21 cellular contexts compared by ENCODE assay signal in the genomic region with DNA sequence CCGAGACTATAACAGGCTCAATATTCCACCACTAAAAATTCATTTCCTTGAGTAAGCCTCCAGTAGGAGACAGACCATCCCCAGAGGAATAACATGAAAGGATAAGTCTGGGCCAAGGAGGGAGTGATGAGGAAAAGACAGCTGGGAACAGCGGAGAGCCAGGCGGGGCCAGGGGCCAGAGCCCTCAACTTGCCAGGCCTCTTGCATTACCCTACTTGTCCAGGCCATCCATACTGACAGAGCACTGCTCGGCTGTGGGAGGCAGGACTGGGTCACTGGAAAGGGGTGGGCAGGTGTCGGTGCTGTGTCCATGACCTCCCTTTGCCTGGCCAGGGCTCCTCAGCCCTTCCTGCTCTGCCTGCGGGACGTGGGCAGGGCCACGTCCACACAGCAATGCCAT. TPM values are rescaled to one million over a fixed set of nuclear protein-coding genes. Genes with fewer than 3 reads are reported as not detected.
"Had no signal": no experiment of that assay in that cellular context is flagged by ENCODE, and none has a peak within 500 bp of the region (broad histone marks: within the 10 kb centered on the region; RNA-seq: fewer than 3 reads in every experiment).

No MANE protein-coding gene starts in this region.

- H3K9me3 ChIP-seq: lower lobe of right lung, ovary, SJCRH30, tibial artery had no signal

- H3K27ac ChIP-seq: lower lobe of right lung, ovary, SJCRH30, tibial artery had no signal

- H3K4me3 ChIP-seq: lower lobe of right lung, ovary, SJCRH30, tibial artery had no signal

- DNase-seq: activated CD4-positive, alpha-beta T cell treated with anti-CD3 and anti-CD28 coated beads, Interleukin-2, amount 10 ng/mL, durations not matched to agents 24 days and 14 days; activated CD8-positive, alpha-beta memory T cell treated with anti-CD3 and anti-CD28 coated beads, Interleukin-2, amount 50 U/mL, for 4 hours; activated CD8-positive, alpha-beta T cell treated with anti-CD3 and anti-CD28 coated beads, Interleukin-2, amount 10 ng/mL, durations not matched to agents 7 days and 5 days; activated naive CD4-positive, alpha-beta T cell; activated naive CD8-positive, alpha-beta T cell treated with anti-CD3 and anti-CD28 coated beads, Interleukin-2, amount 50 U/mL, for 24 hours; cerebellar nuclear complex; kidney glomerular epithelial cell; lower lobe of right lung; stimulated activated CD4-positive, alpha-beta T cell treated with anti-CD3 and anti-CD28 coated beads, Interleukin-2, amount 100 ng/mL, for 48 hours; stimulated activated naive CD4-positive, alpha-beta T cell; T-helper 17 cell; tibial artery had no signal

- ATAC-seq: activated CD8-positive, alpha-beta T cell treated with anti-CD3 and anti-CD28 coated beads, Interleukin-2, amount 10 ng/mL, durations not matched to agents 7 days and 5 days; activated naive CD8-positive, alpha-beta T cell treated with anti-CD3 and anti-CD28 coated beads, Interleukin-2, amount 50 U/mL, for 24 hours; esophagus mucosa; T-helper 17 cell had no signal

- H3K36me3 ChIP-seq: lower lobe of right lung, ovary, SJCRH30, tibial artery had no signal

- H3K27me3 ChIP-seq: ovary, SJCRH30 had no signal

- H3K4me1 ChIP-seq: lower lobe of right lung, tibial artery had no signal

RNA-seq across cellular contexts. Expression of gene FAIM2, which starts 8.6 kb away (rescaled TPM):
- total RNA-seq: glomerular endothelial cell had no signal

RNA-seq across cellular contexts. Expression of gene AQP2, which starts 38.2 kb away (rescaled TPM):
- total RNA-seq: activated CD4-positive, alpha-beta T cell treated with anti-CD3 and anti-CD28 coated beads, Interleukin-2, amount 10 ng/mL, durations not matched to agents 24 days and 14 days; activated CD8-positive, alpha-beta T cell treated with anti-CD3 and anti-CD28 coated beads, Interleukin-2, amount 10 ng/mL, durations not matched to agents 7 days and 5 days; esophagus mucosa; glomerular endothelial cell; lower lobe of right lung; mesothelial cell of epicardium; SJCRH30; skeletal muscle tissue; subcutaneous adipose tissue; T-helper 17 cell had no signal
- polyA plus RNA-seq: aorta, neural cell had no signal

RNA-seq across cellular contexts. Expression of gene AQP5, which starts 49.3 kb away (rescaled TPM):
- total RNA-seq: activated CD4-positive, alpha-beta T cell treated with anti-CD3 and anti-CD28 coated beads, Interleukin-2, amount 10 ng/mL, durations not matched to agents 24 days and 14 days; activated CD8-positive, alpha-beta T cell treated with anti-CD3 and anti-CD28 coated beads, Interleukin-2, amount 10 ng/mL, durations not matched to agents 7 days and 5 days; glomerular endothelial cell; subcutaneous adipose tissue; T-helper 17 cell had no signal
- polyA plus RNA-seq: neural cell had no signal
